In the genomic region with DNA sequence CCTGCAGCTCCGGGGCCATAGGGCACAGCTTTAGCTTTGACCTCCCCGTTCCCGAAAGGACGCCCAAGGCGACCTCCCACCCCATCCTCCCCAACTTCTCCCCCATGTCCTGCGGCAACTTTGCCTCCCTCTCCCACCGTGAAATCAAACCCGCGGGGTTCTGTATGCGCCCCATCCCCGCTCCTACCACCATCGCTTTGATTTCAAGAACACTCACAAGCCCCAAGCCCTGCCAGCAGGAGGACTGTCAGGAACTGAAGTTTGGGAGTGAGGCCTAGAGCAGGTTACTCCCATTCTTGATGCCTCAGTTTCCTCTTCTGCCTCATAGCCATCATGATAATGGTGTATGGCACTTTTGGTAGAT, we compare ENCODE assay signal across 9 cellular contexts. TPM values are rescaled to one million over a fixed set of nuclear protein-coding genes. Genes with fewer than 3 reads are reported as not detected.
DNase-seq lines count a peak whose midpoint lies in the region; ATAC-seq and TF ChIP-seq lines count a peak whose summit lies in the region.
"Had no signal": no experiment of that assay in that cellular context is flagged by ENCODE, and none has a peak within 500 bp of the region (broad histone marks: within the 10 kb centered on the region; RNA-seq: fewer than 3 reads in every experiment).

No MANE protein-coding gene starts in this region.

- H3K4me1 ChIP-seq in right cardiac atrium (ENCODE audit: control insufficient read depth, insufficient read depth, low read length) (no peaks in the 10 kb centered on the region), uterus (peaks cover 0 to 4% of the 10 kb centered on the region in 2 donors)

- peaks cover 0 to 2% (median 0%) of the 10 kb centered on the region in 7 donors for H3K9me3 Mint-ChIP-seq in naive B cell

- 43% methylated on average over 12 of the region's 12 CpGs for WGBS in right cardiac atrium

- H3K4me3 ChIP-seq in right cardiac atrium (ENCODE audit: low read length) (peak overlapping the region; percentile 65), cardiac fibroblast (replicated peaks in 1 of 2; ENCODE audit: low read depth in 2 of 2, low read length in 2 of 2) (peak overlapping the region; percentile 3 to 4), uterus (peak overlapping the region; percentile 32 to 54)

- TF ChIP-seq POLR2A in uterus (IDR thresholded peaks at IDR 0.05): no peak

- intact Hi-C loops in right cardiac atrium (cut with DNase I): loop anchor here in 3 of 4 donors (5.0 to 10.0 kb wide), 6 partner anchors 846 to 1476 kb away; no protein-coding TSS in a partner anchor
- intact Hi-C loops in left cardiac atrium (cut with DNase I): loop anchor here (5.0 to 10.0 kb wide), 5 partner anchors 216 to 1466 kb away; no protein-coding TSS in a partner anchor
- intact Hi-C loops in uterus (cut with DNase I; ENCODE audit: low total_unique reads): loop anchor here (10.0 kb wide), 1 partner anchor 1476 kb away; no protein-coding TSS in a partner anchor

- H3K27me3 Mint-ChIP-seq in naive B cell: peaks cover 54 to 68% (median 63%) of the 10 kb centered on the region in 3 donors

- peak overlapping the region in 2 of 6 donors; percentile 46 to 69 for H3K27ac Mint-ChIP-seq in naive B cell

- ATAC-seq in right cardiac atrium (no peak), left cardiac atrium (no peak), naive B cell (ENCODE audit: low read depth in 2 of 2) (no peak)

- H3K27ac ChIP-seq in right cardiac atrium (ENCODE audit: low read length) (no peak overlapping the region), uterus (peak overlapping the region; percentile 56 to 74)

- H3K4me3 Mint-ChIP-seq in naive B cell: peak overlapping the region; percentile 66 to 94 (median 82)

- peaks cover 6 to 11% of the 10 kb centered on the region in 2 donors for H3K36me3 Mint-ChIP-seq in naive B cell

- peak; percentile 2 for TF ChIP-seq CTCF in cardiac fibroblast (IDR thresholded peaks at IDR 0.05; ENCODE audit: low read depth, low read length)
- no peak for TF ChIP-seq CTCF in uterus (IDR thresholded peaks at IDR 0.05)

- no peak for DNase-seq in right cardiac atrium
- DNase-seq in left cardiac atrium: no peak
- DNase-seq in cardiac fibroblast (ENCODE audit: low read depth in 2 of 2): no peak
- no peak for DNase-seq in naive B cell
- peak in 1 of 2 donors; percentile 29 for DNase-seq in uterus
- no peak for DNase-seq in NCI-H2227 (lab: John Stamatoyannopoulos, UW; ENCODE audit: unreplicated experiment)
- DNase-seq in T-helper 9 cell: no peak
- no peak for DNase-seq in SW 1271 (lab: John Stamatoyannopoulos, UW)
- DNase-seq: activated effector memory CD4-positive, alpha-beta T cell treated with anti-CD3 and anti-CD28 coated beads, Interleukin-2, amount 50 U/mL, for 16 hours had no signal

- H3K9me3 ChIP-seq in right cardiac atrium (ENCODE audit: control insufficient read depth, low read length): no peaks in the 10 kb centered on the region
- H3K9me3 ChIP-seq in uterus: no peaks in the 10 kb centered on the region

- H3K4me1 Mint-ChIP-seq in naive B cell: peaks cover 16 to 17% (median 17%) of the 10 kb centered on the region in 3 donors

- H3K27me3 ChIP-seq in right cardiac atrium (ENCODE audit: control insufficient read depth, insufficient read depth): no peaks in the 10 kb centered on the region
- H3K27me3 ChIP-seq in uterus: no peaks in the 10 kb centered on the region

- no peaks in the 10 kb centered on the region for H3K36me3 ChIP-seq in uterus

RNA-seq across cellular contexts. Expression of a gene that starts 2.3 kb away (rescaled TPM):
- total RNA-seq in right cardiac atrium (10 to 100 TPM; 13.7 to 29.9 (median 22.9) TPM), left cardiac atrium (10 to 100 TPM; 13.6 to 18.2 TPM), uterus (10 to 100 TPM in 3 of 4 donors, 1 to 10 TPM in 1; 9.5 to 48.2 (median 33.4) TPM)
- polyA plus RNA-seq in right cardiac atrium (24.6 TPM), naive B cell (ENCODE audit: low read depth in 6 of 6) (not detected)

RNA-seq across cellular contexts. Expression of a gene that starts 7.8 kb away (rescaled TPM):
- 10 to 100 TPM; 21.0 to 33.7 (median 24.7) TPM for total RNA-seq in right cardiac atrium
- 36.0 TPM for polyA plus RNA-seq in right cardiac atrium
- 10 to 100 TPM; 25.8 to 26.2 TPM for total RNA-seq in left cardiac atrium
- polyA plus RNA-seq in naive B cell (ENCODE audit: low read depth in 6 of 6): 10 to 100 TPM in 5 of 6 donors, 1 to 10 TPM in 1; 9.6 to 16.9 (median 13.6) TPM
- total RNA-seq in uterus: 10 to 100 TPM in 3 of 4 donors, 1 to 10 TPM in 1; 7.4 to 23.4 (median 20.7) TPM

RNA-seq across cellular contexts. Expression of a gene that starts 56.9 kb away (rescaled TPM):
- total RNA-seq in right cardiac atrium (10 to 100 TPM; 52.0 to 63.7 (median 61.1) TPM), left cardiac atrium (10 to 100 TPM; 50.1 to 63.9 TPM), uterus (100 to 1,000 TPM in 1 of 4 donors, 10 to 100 TPM in 3; 60.0 to 129 (median 69.0) TPM)
- polyA plus RNA-seq in right cardiac atrium (50.0 TPM), naive B cell (ENCODE audit: low read depth in 6 of 6) (10 to 100 TPM; 34.7 to 90.6 (median 68.5) TPM)

Comparison
In these comparisons a context has a peak if more than half of its experiments do, and no peak if none do; other contexts are left out.
1. H3K4me3 ChIP-seq: peak in every context shown above with its lines; median percentile 65 in right cardiac atrium; 43 in uterus; 4 in cardiac fibroblast.